8 cellular contexts compared by ENCODE assay signal in the genomic region with DNA sequence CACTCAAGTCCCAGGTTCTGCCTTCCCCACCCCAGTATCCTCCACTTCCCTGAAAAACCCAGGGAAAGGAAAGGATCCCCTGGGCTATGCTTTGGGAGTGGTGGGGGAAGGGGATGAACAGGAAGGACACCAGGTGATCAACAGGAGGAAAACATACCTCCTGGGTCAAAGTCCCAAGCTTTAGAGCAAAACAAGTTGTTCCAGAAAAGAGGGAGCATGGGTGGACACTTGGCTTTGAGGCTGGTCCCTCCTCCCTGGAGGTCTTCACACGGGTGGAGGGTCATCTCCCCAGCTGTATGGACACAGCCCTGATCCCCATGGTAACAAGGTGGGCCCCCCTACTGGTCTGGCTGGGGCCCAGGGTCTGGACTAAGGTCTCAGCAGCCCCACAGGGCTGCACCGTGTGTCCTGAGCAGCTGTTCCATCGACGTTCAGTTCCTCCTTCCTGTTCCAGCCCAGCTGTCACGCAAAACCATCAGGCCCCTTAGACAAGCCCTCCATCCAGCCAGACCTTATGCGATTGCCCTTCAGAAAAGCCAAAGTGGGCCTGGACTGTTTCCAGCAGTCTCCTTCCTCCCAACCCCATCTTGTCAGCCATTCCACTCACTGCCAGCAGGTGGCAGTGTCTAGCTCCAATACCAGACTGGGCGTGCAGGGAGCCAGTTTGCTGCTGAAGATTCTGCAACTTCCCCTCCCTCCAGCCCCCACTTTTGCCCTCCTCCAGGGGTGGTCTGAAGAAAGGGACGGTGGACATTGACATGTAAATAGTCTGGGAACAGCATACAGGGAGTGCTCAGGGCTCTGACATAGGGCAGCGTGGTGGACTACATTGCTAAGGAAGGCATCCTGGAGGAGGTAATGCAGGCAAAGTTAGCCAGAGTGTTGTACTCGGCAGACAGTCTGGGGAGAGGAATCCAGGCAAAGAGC. TPM values are rescaled to one million over a fixed set of nuclear protein-coding genes. Genes with fewer than 3 reads are reported as not detected.
A peak's percentile ranks its signal among the peaks of the same experiment; 100 is the strongest.
DNase-seq lines count a peak whose midpoint lies in the region; FAIRE-seq and TF ChIP-seq lines count a peak whose summit lies in the region.

No MANE protein-coding gene starts in this region.

- no peaks in the 10 kb centered on the region for H3K79me2 ChIP-seq in osteoblast (ENCODE audit: insufficient read depth, low read length)

- FAIRE-seq in GM19239 (lab: Jason Lieb, UNC): peak; percentile 72

- H2AFZ ChIP-seq in osteoblast (ENCODE audit: low read length): no peak overlapping the region

- DNase-seq in BE2C (peak; percentile 53), GM19239 (ENCODE audit: insufficient read length, low spot score) (peak; percentile 65), Kasumi-1 (lab: John Stamatoyannopoulos, UW) (peak; percentile 56 to 83), SJCRH30 (peak; percentile 94 to 97), germinal center (ENCODE audit: low spot score) (peak; percentile 67), osteoblast (ENCODE audit: insufficient read length, low spot score, missing footprints) (peak; percentile 93), transverse colon (peak; percentile 82)
- peak; percentile 46 for DNase-seq in activated gamma-delta T cell treated with anti-CD3 and anti-CD28 coated beads, Interleukin-2, amount 50 U/mL, for 16 hours (ENCODE audit: low read depth)

- intact Hi-C loops in transverse colon (cut with DNase I; ENCODE audit: low total_unique reads): no loop called here

- no peaks in the 10 kb centered on the region for H4K20me1 ChIP-seq in osteoblast (ENCODE audit: insufficient read depth, low read length)

- H3K27me3 ChIP-seq in BE2C (no peaks in the 10 kb centered on the region), SJCRH30 (no peaks in the 10 kb centered on the region; the same call in 1 of the 2 replicates), osteoblast (ENCODE audit: insufficient read depth, low read length) (no peaks in the 10 kb centered on the region), transverse colon (peaks cover 6% of the 10 kb centered on the region)

- H3K4me1 ChIP-seq in BE2C (no peaks in the 10 kb centered on the region), SJCRH30 (peaks cover 24% of the 10 kb centered on the region), osteoblast (ENCODE audit: insufficient read depth, low read length) (peaks cover 8% of the 10 kb centered on the region), transverse colon (peaks cover 7 to 46% (median 42%) of the 10 kb centered on the region in 4 donors)

- H3K27ac ChIP-seq in SJCRH30: peak overlapping the region; percentile 32
- H3K27ac ChIP-seq in osteoblast (ENCODE audit: low read depth, low read length): no peak overlapping the region
- peak overlapping the region; percentile 60 to 86 (median 66) for H3K27ac ChIP-seq in transverse colon

- TF ChIP-seq EP300 in transverse colon (IDR thresholded peaks at IDR 0.05; ENCODE audit: low read depth): no peak

- in situ Hi-C loops in transverse colon (cut with MboI; ENCODE audit: low pct_ligation_motif_present in 1 of 4, low pct_unique_long_range_greater_than_20kb in 1 of 4, low sequenced_read_pairs in 3 of 4): loop anchor here (10.0 to 25.0 kb wide), 3 partner anchors 72 to 520 kb away; partner anchors contain the start of gene FOXE3 (in 2 of the 4)

- H3K36me3 ChIP-seq in BE2C: no peaks in the 10 kb centered on the region
- H3K36me3 ChIP-seq in SJCRH30: no peaks in the 10 kb centered on the region
- H3K36me3 ChIP-seq in osteoblast (ENCODE audit: insufficient read depth, low read length): no peaks in the 10 kb centered on the region
- no peaks in the 10 kb centered on the region for H3K36me3 ChIP-seq in transverse colon

- WGBS in transverse colon (ENCODE audit: low coverage in 1 of 2), 2 donors: 14 to 22% methylated on average over 3 to 10 of the region's 10 CpGs

- no peak overlapping the region for H3K4me3 ChIP-seq in BE2C (ENCODE audit: low read depth, low read length)
- H3K4me3 ChIP-seq in SJCRH30: no peak overlapping the region
- H3K4me3 ChIP-seq in osteoblast (ENCODE audit: insufficient read depth, low read length): no peak overlapping the region
- no peak overlapping the region for H3K4me3 ChIP-seq in transverse colon

- H3K9me3 ChIP-seq in BE2C: no peaks in the 10 kb centered on the region
- no peaks in the 10 kb centered on the region for H3K9me3 ChIP-seq in SJCRH30 (replicated peaks)
- H3K9me3 ChIP-seq in osteoblast (ENCODE audit: low read depth, low read length): no peaks in the 10 kb centered on the region
- H3K9me3 ChIP-seq in transverse colon: no peaks in the 10 kb centered on the region

- TF ChIP-seq POLR2A in transverse colon (IDR thresholded peaks at IDR 0.05): peak; percentile 37

- TF ChIP-seq CTCF in BE2C (IDR thresholded peaks at IDR 0.05; ENCODE audit: low read depth, low read length): peak; percentile 82
- TF ChIP-seq CTCF in osteoblast (IDR thresholded peaks at IDR 0.05; ENCODE audit: extremely low read depth, low read depth, low read length): peak; percentile 98
- TF ChIP-seq CTCF in transverse colon (IDR thresholded peaks at IDR 0.05): peak; percentile 92 to 96 (median 94)

- no peak overlapping the region for H3K4me2 ChIP-seq in osteoblast (ENCODE audit: insufficient read depth, low read length)

RNA-seq across cellular contexts. Expression of gene PDZK1IP1, which starts 2.9 kb away (rescaled TPM):
- not detected for polyA plus RNA-seq in BE2C (2012; ENCODE audit: insufficient read depth, insufficient read length, low read depth)
- not detected in 2 replicates for total RNA-seq in SJCRH30 (2014; rRNA removed; shearing (Covaris generic))
- total RNA-seq in osteoblast (not detected in 2 replicates), transverse colon (100 to 1,000 TPM in 2 of 4 donors, 10 to 100 TPM in 2; 16.5 to 228 (median 148) TPM)

RNA-seq across cellular contexts. Expression of gene TAL1, which starts 39.3 kb away (rescaled TPM):
- 0.09 TPM for polyA plus RNA-seq in BE2C (2012; ENCODE audit: insufficient read depth, insufficient read length, low read depth)
- 2.9 and 4.2 TPM in 2 replicates for total RNA-seq in SJCRH30 (2014; rRNA removed; shearing (Covaris generic))
- total RNA-seq in osteoblast (not detected in 2 replicates), transverse colon (1 to 10 TPM in 2 of 4 donors, under 1 TPM in 2; 0.80 to 7.9 (median 1.9) TPM)

RNA-seq across cellular contexts. Expression of gene CYP4A22, which starts 55.5 kb away (rescaled TPM):
- not detected for polyA plus RNA-seq in BE2C (2012; ENCODE audit: insufficient read depth, insufficient read length, low read depth)
- not detected in 2 replicates for total RNA-seq in SJCRH30 (2014; rRNA removed; shearing (Covaris generic))
- total RNA-seq in osteoblast: not detected in 2 replicates
- not detected for total RNA-seq in transverse colon

Comparison
In these comparisons a context has a peak if more than half of its experiments do, and no peak if none do; other contexts are left out.
1. RNA of gene PDZK1IP1, which starts 2.9 kb away (total RNA-seq): 16.5 to 228 TPM in transverse colon; not detected in SJCRH30 and not detected in osteoblast; every median in the first group is over 10 times any median in the second.
2. Peak in every context shown above with its lines, with median percentiles within 50 percentile points of each other: DNase-seq and CTCF ChIP-seq.